In genomic region chr22:37807410-37808293, GRCh38 we compare ENCODE assay signal across 1 cellular context.
TF ChIP-seq lines count a peak whose summit lies in the region.

Gene GCAT, plus strand, starts transcription at chr22:37807934. Its CDS starts 34 bp downstream, at chr22:37807968.

TF ChIP-seq in HepG2, 621 proteins besides CTCF, POLR2A, EP300 and RAD21 (continued from another document):
- TF ChIP-seq, protein P1, sequence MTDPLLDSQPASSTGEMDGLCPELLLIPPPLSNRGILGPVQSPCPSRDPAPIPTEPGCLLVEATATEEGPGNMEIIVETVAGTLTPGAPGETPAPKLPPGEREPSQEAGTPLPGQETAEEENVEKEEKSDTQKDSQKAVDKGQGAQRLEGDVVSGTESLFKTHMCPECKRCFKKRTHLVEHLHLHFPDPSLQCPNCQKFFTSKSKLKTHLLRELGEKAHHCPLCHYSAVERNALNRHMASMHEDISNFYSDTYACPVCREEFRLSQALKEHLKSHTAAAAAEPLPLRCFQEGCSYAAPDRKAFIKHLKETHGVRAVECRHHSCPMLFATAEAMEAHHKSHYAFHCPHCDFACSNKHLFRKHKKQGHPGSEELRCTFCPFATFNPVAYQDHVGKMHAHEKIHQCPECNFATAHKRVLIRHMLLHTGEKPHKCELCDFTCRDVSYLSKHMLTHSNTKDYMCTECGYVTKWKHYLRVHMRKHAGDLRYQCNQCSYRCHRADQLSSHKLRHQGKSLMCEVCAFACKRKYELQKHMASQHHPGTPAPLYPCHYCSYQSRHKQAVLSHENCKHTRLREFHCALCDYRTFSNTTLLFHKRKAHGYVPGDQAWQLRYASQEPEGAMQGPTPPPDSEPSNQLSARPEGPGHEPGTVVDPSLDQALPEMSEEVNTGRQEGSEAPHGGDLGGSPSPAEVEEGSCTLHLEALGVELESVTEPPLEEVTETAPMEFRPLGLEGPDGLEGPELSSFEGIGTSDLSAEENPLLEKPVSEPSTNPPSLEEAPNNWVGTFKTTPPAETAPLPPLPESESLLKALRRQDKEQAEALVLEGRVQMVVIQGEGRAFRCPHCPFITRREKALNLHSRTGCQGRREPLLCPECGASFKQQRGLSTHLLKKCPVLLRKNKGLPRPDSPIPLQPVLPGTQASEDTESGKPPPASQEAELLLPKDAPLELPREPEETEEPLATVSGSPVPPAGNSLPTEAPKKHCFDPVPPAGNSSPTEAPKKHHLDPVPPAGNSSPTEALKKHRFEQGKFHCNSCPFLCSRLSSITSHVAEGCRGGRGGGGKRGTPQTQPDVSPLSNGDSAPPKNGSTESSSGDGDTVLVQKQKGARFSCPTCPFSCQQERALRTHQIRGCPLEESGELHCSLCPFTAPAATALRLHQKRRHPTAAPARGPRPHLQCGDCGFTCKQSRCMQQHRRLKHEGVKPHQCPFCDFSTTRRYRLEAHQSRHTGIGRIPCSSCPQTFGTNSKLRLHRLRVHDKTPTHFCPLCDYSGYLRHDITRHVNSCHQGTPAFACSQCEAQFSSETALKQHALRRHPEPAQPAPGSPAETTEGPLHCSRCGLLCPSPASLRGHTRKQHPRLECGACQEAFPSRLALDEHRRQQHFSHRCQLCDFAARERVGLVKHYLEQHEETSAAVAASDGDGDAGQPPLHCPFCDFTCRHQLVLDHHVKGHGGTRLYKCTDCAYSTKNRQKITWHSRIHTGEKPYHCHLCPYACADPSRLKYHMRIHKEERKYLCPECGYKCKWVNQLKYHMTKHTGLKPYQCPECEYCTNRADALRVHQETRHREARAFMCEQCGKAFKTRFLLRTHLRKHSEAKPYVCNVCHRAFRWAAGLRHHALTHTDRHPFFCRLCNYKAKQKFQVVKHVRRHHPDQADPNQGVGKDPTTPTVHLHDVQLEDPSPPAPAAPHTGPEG (CRISPR knock-in tag; IDR thresholded peaks at IDR 0.05): peak; percentile 45; the same call in 1 of the 2 replicates
